10 cellular contexts compared by ENCODE assay signal in the genomic region with DNA sequence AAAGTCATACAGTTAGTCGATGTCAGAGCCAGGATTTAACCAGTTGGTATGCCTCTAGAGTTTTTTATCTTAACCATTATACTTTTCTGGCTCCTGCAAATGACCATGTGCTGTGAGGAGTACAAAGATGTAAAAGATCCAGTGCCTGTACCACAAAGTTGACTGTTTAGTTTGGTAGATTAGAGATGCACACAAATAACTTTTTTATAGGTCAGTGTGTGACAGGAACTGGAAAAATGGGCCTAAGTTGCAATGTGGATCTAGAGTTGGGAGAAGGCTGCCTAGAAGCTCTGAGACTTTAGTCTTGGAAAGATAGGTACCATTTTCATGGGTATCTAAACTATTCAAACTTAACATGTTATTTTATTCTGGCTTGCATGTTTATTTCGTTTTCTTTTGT. TPM values are rescaled to one million over a fixed set of nuclear protein-coding genes. Genes with fewer than 3 reads are reported as not detected.
DNase-seq lines count a peak whose midpoint lies in the region; ATAC-seq and TF ChIP-seq lines count a peak whose summit lies in the region.
"Had no signal": no experiment of that assay in that cellular context is flagged by ENCODE, and none has a peak within 500 bp of the region (broad histone marks: within the 10 kb centered on the region; RNA-seq: fewer than 3 reads in every experiment).

No MANE protein-coding gene starts in this region.

- H3K27me3 ChIP-seq in HCT116 (ENCODE audit: insufficient read depth, low read length) (no peaks in the 10 kb centered on the region), Loucy (ENCODE audit: insufficient read depth, low read length, poor library complexity, severe bottlenecking) (no peaks in the 10 kb centered on the region), mucosa of stomach (ENCODE audit: control insufficient read depth, insufficient read depth, low read length) (no peaks in the 10 kb centered on the region), psoas muscle (ENCODE audit: insufficient read depth in 3 of 3, low read length in 2 of 3) (no peaks in the 10 kb centered on the region)

- ATAC-seq in HCT116 (no peak), psoas muscle (no peak)
- ATAC-seq: CD8-positive, alpha-beta T cell had no signal

- no peaks in the 10 kb centered on the region for H3F3A ChIP-seq in Loucy (ENCODE audit: low read depth)

- no peak for TF ChIP-seq POLR2A in HCT116 (IDR thresholded peaks at IDR 0.05; ENCODE audit: borderline replicate concordance, extremely low read depth, insufficient read depth, insufficient read length)

- POLR2A ChIA-PET in HCT116 (lab: Charles Lee), result no interaction called here

- H3K9me3 ChIP-seq in HCT116 (ENCODE audit: control insufficient read depth in 1 of 2, insufficient read depth in 1 of 2, low read depth in 1 of 2, low read length in 2 of 2) (no peaks in the 10 kb centered on the region), Loucy (ENCODE audit: insufficient read depth, low read depth, low read length) (no peaks in the 10 kb centered on the region), mucosa of stomach (ENCODE audit: control insufficient read depth, low read length) (no peaks in the 10 kb centered on the region), psoas muscle (no peaks in the 10 kb centered on the region)

- no peak overlapping the region for H3K9ac ChIP-seq in HCT116 (ENCODE audit: low read length)
- H3K9ac ChIP-seq in Loucy (ENCODE audit: low read depth, low read length, poor library complexity, severe bottlenecking), result no peak overlapping the region
- H3K9ac ChIP-seq in mucosa of stomach (ENCODE audit: low read length), result peak overlapping the region; percentile 49

- no peak for TF ChIP-seq RAD21 in HCT116 (IDR thresholded peaks at IDR 0.05; ENCODE audit: low read depth)

- H3K27ac ChIP-seq in HCT116 (ENCODE audit: low read depth, low read length) (no peak overlapping the region), psoas muscle (no peak overlapping the region)

- TF ChIP-seq CTCF in HCT116 (IDR thresholded peaks at IDR 0.05 in 2 of 3, conservative IDR thresholded peaks at IDR 0.05 in 1 of 3; ENCODE audit: borderline replicate concordance in 1 of 3, insufficient read depth in 1 of 3, low read depth in 2 of 3, low read length in 2 of 3), result no peak
- TF ChIP-seq CTCF in Loucy (conservative IDR thresholded peaks at IDR 0.05; ENCODE audit: low read length), result no peak
- TF ChIP-seq CTCF in psoas muscle (IDR thresholded peaks at IDR 0.05), result no peak

- H3K4me2 ChIP-seq in HCT116 (ENCODE audit: low read length), result no peak overlapping the region
- H3K4me2 ChIP-seq in Loucy (ENCODE audit: low read depth, low read length, poor library complexity, severe bottlenecking), result no peak overlapping the region

- CTCF ChIA-PET in HCT116 (lab: Charles Lee), result no interaction called here

- DNase-seq in HCT116 (ENCODE audit: low read depth, low spot score) (no peak), NCI-H2196 (lab: John Stamatoyannopoulos, UW; ENCODE audit: unreplicated experiment) (no peak), psoas muscle (no peak)
- no peak for DNase-seq in stimulated activated CD4-positive, alpha-beta T cell treated with anti-CD3 and anti-CD28 coated beads, Interleukin-2, amount 100 ng/mL, for 24 hours
- DNase-seq: CD8-positive, alpha-beta T cell; COR-L47; GF-D8; HCEC 1CT had no signal

- H3K36me3 ChIP-seq in HCT116 (ENCODE audit: control insufficient read depth in 1 of 2, insufficient read depth in 2 of 2, low read length in 2 of 2), result no peaks in the 10 kb centered on the region
- H3K36me3 ChIP-seq in Loucy (ENCODE audit: insufficient read depth, low read length), result no peaks in the 10 kb centered on the region
- no peaks in the 10 kb centered on the region for H3K36me3 ChIP-seq in mucosa of stomach (ENCODE audit: control insufficient read depth, insufficient read depth, low read length)
- H3K36me3 ChIP-seq in psoas muscle (ENCODE audit: insufficient read depth in 1 of 2, low read depth in 1 of 2), result no peaks in the 10 kb centered on the region

- H2AFZ ChIP-seq in HCT116 (ENCODE audit: low read depth, low read length, poor library complexity, severe bottlenecking) (peak overlapping the region; percentile 87), Loucy (ENCODE audit: low read length) (0 out of 2 replicates have a peak overlapping the region, but pooled peaks have one; percentile 45)

- H3K4me3 ChIP-seq in HCT116 (replicated peaks in 1 of 2; ENCODE audit: low read depth in 1 of 2, low read length in 2 of 2) (no peak overlapping the region), Loucy (ENCODE audit: low read length, poor library complexity, severe bottlenecking) (no peak overlapping the region), mucosa of stomach (ENCODE audit: low read length) (no peak overlapping the region), psoas muscle (no peak overlapping the region)

- no peaks in the 10 kb centered on the region for H3K79me2 ChIP-seq in HCT116 (ENCODE audit: insufficient read depth, low read length)
- no peaks in the 10 kb centered on the region for H3K79me2 ChIP-seq in Loucy (ENCODE audit: insufficient read depth, low read length)

- no peaks in the 10 kb centered on the region for H3K9me2 ChIP-seq in HCT116 (ENCODE audit: insufficient read depth)
- H3K9me2 ChIP-seq in Loucy (replicated peaks; ENCODE audit: low read depth, low read length), result no peaks in the 10 kb centered on the region

- RAD21 ChIA-PET in HCT116 (lab: Charles Lee; ENCODE audit: low non-redundant PET in 1 of 2, low total read pairs in 2 of 2, uncharacterized antibody in 2 of 2, unreplicated experiment in 2 of 2), result no interaction called here

- BruUV-seq in HCT116 (replicated peaks; lab: Mats Ljungman, UMichigan), result no TSS peak

- H4K20me1 ChIP-seq in HCT116 (ENCODE audit: insufficient read depth) (no peaks in the 10 kb centered on the region), Loucy (ENCODE audit: insufficient read depth, low read length, poor library complexity, severe bottlenecking) (no peaks in the 10 kb centered on the region)

- 71 to 73% (median 73%) methylated on average over 2 of the region's 2 CpGs for WGBS in psoas muscle, 3 donors

- intact Hi-C loops in HCT116 (cut with micrococcal nuclease) (no loop called here), psoas muscle (cut with DNase I) (no loop called here)

- peaks cover 0 to 15% of the 10 kb centered on the region in 2 experiments; a peak in 2 of 4 replicates for H3K4me1 ChIP-seq in HCT116 (ENCODE audit: control insufficient read depth in 1 of 2, insufficient read depth in 2 of 2, low read length in 2 of 2)
- no peaks in the 10 kb centered on the region for H3K4me1 ChIP-seq in Loucy (ENCODE audit: insufficient read depth, low read length, poor library complexity, severe bottlenecking)
- peaks cover 30% of the 10 kb centered on the region for H3K4me1 ChIP-seq in mucosa of stomach (ENCODE audit: control insufficient read depth, insufficient read depth, low read length)
- no peaks in the 10 kb centered on the region for H3K4me1 ChIP-seq in psoas muscle

TF ChIP-seq in HCT116, 20 proteins besides CTCF, POLR2A, EP300 and RAD21:
- no peak for TF ChIP-seq FOSL1 (IDR thresholded peaks at IDR 0.05; ENCODE audit: low read depth)
- no peak for TF ChIP-seq REST (IDR thresholded peaks at IDR 0.05; ENCODE audit: low read depth)
- TF ChIP-seq, protein P1, sequence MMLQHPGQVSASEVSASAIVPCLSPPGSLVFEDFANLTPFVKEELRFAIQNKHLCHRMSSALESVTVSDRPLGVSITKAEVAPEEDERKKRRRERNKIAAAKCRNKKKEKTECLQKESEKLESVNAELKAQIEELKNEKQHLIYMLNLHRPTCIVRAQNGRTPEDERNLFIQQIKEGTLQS (IDR thresholded peaks at IDR 0.05), result no peak
- no peak for TF ChIP-seq EZH2phosphoT487 (IDR thresholded peaks at IDR 0.05; ENCODE audit: borderline replicate concordance)
- TF ChIP-seq SRF (IDR thresholded peaks at IDR 0.05; ENCODE audit: low read depth), result no peak
- no peak for TF ChIP-seq CBX3 (IDR thresholded peaks at IDR 0.05; ENCODE audit: low read depth)

RNA-seq across cellular contexts. Expression of gene PPM1H, which starts 32.8 kb away (rescaled TPM):
- total RNA-seq in HCT116 (2021; ENCODE audit: unreplicated experiment) (8.0 TPM), psoas muscle (1 to 10 TPM; 1.8 to 4.3 (median 3.1) TPM)
- polyA plus RNA-seq in HCT116 (2012), result 2.5 and 2.7 TPM in 2 replicates
- polyA plus RNA-seq in psoas muscle, result 1 to 10 TPM in 1 of 3 donors, under 1 TPM in 2; 0.65 to 1.2 (median 0.92) TPM
- total RNA-seq: CD8-positive, alpha-beta T cell had no signal
